18 cellular contexts compared by ENCODE assay signal in genomic region chr5:116699348-116699747, GRCh38.
DNase-seq lines count a peak whose midpoint lies in the region; ATAC-seq, FAIRE-seq and TF ChIP-seq lines count a peak whose summit lies in the region.
"Had no signal": no experiment of that assay in that cellular context is flagged by ENCODE, and none has a peak within 500 bp of the region (broad histone marks: within the 10 kb centered on the region; RNA-seq: fewer than 3 reads in every experiment).

No MANE protein-coding gene starts in this region.

- no peak overlapping the region for H3K4me3 Mint-ChIP-seq in activated CD4-positive, alpha-beta T cell treated with anti-CD3 and anti-CD28 coated beads, Interleukin-2, amount 10 ng/mL, durations not matched to agents 24 days and 14 days
- H3K4me3 Mint-ChIP-seq: B cell; CD4-positive, CD25-positive, alpha-beta regulatory T cell had no signal

- no peak overlapping the region for H3K9ac ChIP-seq in smooth muscle cell (ENCODE audit: low read depth)

- no peak for TF ChIP-seq CTCF in smooth muscle cell (IDR thresholded peaks at IDR 0.05; ENCODE audit: borderline replicate concordance, insufficient read depth, poor library complexity, severe bottlenecking)

- no peak overlapping the region for H3K27ac ChIP-seq in smooth muscle cell (ENCODE audit: low read depth)
- H3K27ac ChIP-seq: SJCRH30 had no signal

- H3K27me3 Mint-ChIP-seq in activated CD4-positive, alpha-beta T cell treated with anti-CD3 and anti-CD28 coated beads, Interleukin-2, amount 10 ng/mL, durations not matched to agents 24 days and 14 days, result no peaks in the 10 kb centered on the region
- H3K27me3 Mint-ChIP-seq: B cell; CD4-positive, CD25-positive, alpha-beta regulatory T cell had no signal

- no peaks in the 10 kb centered on the region for H3K4me1 Mint-ChIP-seq in activated CD4-positive, alpha-beta T cell treated with anti-CD3 and anti-CD28 coated beads, Interleukin-2, amount 10 ng/mL, durations not matched to agents 24 days and 14 days
- H3K4me1 Mint-ChIP-seq: CD4-positive, CD25-positive, alpha-beta regulatory T cell had no signal

- peaks cover 7% of the 10 kb centered on the region for H3K4me1 ChIP-seq in smooth muscle cell (ENCODE audit: low read depth)
- H3K4me1 ChIP-seq: Caco-2, SJCRH30 had no signal

- no peaks in the 10 kb centered on the region for H3K9me3 Mint-ChIP-seq in activated CD4-positive, alpha-beta T cell treated with anti-CD3 and anti-CD28 coated beads, Interleukin-2, amount 10 ng/mL, durations not matched to agents 24 days and 14 days

- H4K20me1 ChIP-seq in smooth muscle cell (ENCODE audit: low read depth), result no peaks in the 10 kb centered on the region

- intact Hi-C loops in activated CD4-positive, alpha-beta T cell treated with anti-CD3 and anti-CD28 coated beads, Interleukin-2, amount 10 ng/mL, durations not matched to agents 24 days and 14 days (cut with micrococcal nuclease), result no loop called here

- H3K4me3 ChIP-seq in smooth muscle cell, result no peak overlapping the region
- H3K4me3 ChIP-seq: SJCRH30 had no signal

- no peaks in the 10 kb centered on the region for H3K36me3 Mint-ChIP-seq in activated CD4-positive, alpha-beta T cell treated with anti-CD3 and anti-CD28 coated beads, Interleukin-2, amount 10 ng/mL, durations not matched to agents 24 days and 14 days (ENCODE audit: low read depth)
- H3K36me3 Mint-ChIP-seq: CD4-positive, CD25-positive, alpha-beta regulatory T cell had no signal

- no peak for FAIRE-seq in urothelium cell line (lab: Jason Lieb, UNC)

- ATAC-seq in GM18517 (IDR thresholded peaks at IDR 0.05; ENCODE audit: unreplicated experiment), result peak; percentile 47
- peak; percentile 40 for ATAC-seq in GM21619 (IDR thresholded peaks at IDR 0.05; ENCODE audit: unreplicated experiment)
- ATAC-seq: PC-3 had no signal

- H3K27ac Mint-ChIP-seq in activated CD4-positive, alpha-beta T cell treated with anti-CD3 and anti-CD28 coated beads, Interleukin-2, amount 10 ng/mL, durations not matched to agents 24 days and 14 days, result no peak overlapping the region
- H3K27ac Mint-ChIP-seq: B cell; CD4-positive, CD25-positive, alpha-beta regulatory T cell had no signal

- WGBS in smooth muscle cell (ENCODE audit: low lambda C conversion rate), result 67% methylated on average over 1 of the region's 1 CpG

- H3K79me2 ChIP-seq in smooth muscle cell (ENCODE audit: low read depth), result no peaks in the 10 kb centered on the region

- no peak overlapping the region for H3K4me2 ChIP-seq in smooth muscle cell

- peak; percentile 13 for DNase-seq in NAMALWA (ENCODE audit: low spot score)
- no peak for DNase-seq in smooth muscle cell (lab: John Stamatoyannopoulos, UW; ENCODE audit: unreplicated experiment)
- no peak for DNase-seq in activated CD4-positive, alpha-beta T cell treated with anti-CD3 and anti-CD28 coated beads, Interleukin-2, amount 10 ng/mL, durations not matched to agents 24 days and 14 days
- no peak for DNase-seq in kidney glomerular epithelial cell (lab: John Stamatoyannopoulos, UW)
- no peak for DNase-seq in urothelium cell line (ENCODE audit: low spot score)
- DNase-seq: Caco-2; CD4-positive, CD25-positive, alpha-beta regulatory T cell; DMS53; H7; NCI-H1930; NCI-H2171; NCI-H774; PC-3; SJCRH30; SW 1271 had no signal

- peak overlapping the region; percentile 59 for H2AFZ ChIP-seq in smooth muscle cell (ENCODE audit: low read depth)

- H3F3A ChIP-seq in smooth muscle cell (ENCODE audit: low read depth), result no peaks in the 10 kb centered on the region

- no peaks in the 10 kb centered on the region for H3K36me3 ChIP-seq in smooth muscle cell (ENCODE audit: low read depth)
- H3K36me3 ChIP-seq: SJCRH30 had no signal

- H3K27me3 ChIP-seq in smooth muscle cell (ENCODE audit: low read depth), result no peaks in the 10 kb centered on the region
- H3K27me3 ChIP-seq: SJCRH30 had no signal

- no peaks in the 10 kb centered on the region for H3K9me3 ChIP-seq in smooth muscle cell (replicated peaks; ENCODE audit: low read depth)
- H3K9me3 ChIP-seq: Caco-2, SJCRH30 had no signal
